In the genomic region with DNA sequence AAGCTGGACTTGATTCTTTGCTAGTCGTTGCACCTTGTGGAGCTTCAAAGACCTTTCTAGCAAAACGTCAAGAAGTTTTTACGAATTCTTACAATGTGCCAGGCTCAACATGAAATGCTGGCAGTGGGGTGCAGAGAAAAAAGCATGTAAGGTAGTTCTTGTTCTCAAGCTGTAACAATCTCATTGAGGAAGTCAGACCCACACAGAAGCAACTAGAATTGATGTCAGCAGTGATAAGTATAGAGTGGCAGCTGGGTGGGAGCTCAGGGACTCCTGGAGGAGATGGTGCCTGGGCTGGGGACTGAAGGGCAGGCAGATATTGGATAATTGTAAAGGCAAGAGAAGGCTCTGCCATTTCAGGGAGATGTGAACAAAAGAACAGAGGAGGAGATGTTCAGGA, we compare ENCODE assay signal across 32 cellular contexts.
"Had no signal": no experiment of that assay in that cellular context is flagged by ENCODE, and none has a peak within 500 bp of the region (broad histone marks: within the 10 kb centered on the region; RNA-seq: fewer than 3 reads in every experiment).

No MANE protein-coding gene starts in this region.

- H3K36me3 ChIP-seq: MG63 had no signal

- DNase-seq: Karpas-422, Kasumi-1, KG1, MM.1S, MV-4-11, NCI-H1048, NCI-H1092, NCI-H1092 treated with DMSO at 0.1 percent for 48 hours, NCI-H1105, NCI-H1105 treated with DMSO at 0.1 percent for 48 hours, NCI-H1417, NCI-H1417 treated with DMSO at 0.1 percent for 48 hours, NCI-H1436, NCI-H1436 treated with DMSO at 0.1 percent for 48 hours, NCI-H146, NCI-H1694, NCI-H1694 treated with DMSO at 0.1 percent for 48 hours, NCI-H187, NCI-H187 treated with DMSO at 0.1 percent for 48 hours, NCI-H1930, NCI-H2029, NCI-H2029 treated with DMSO at 0.1 percent for 48 hours, NCI-H2081 treated with DMSO at 0.1 percent for 48 hours, NCI-H2107, NCI-H2171, NCI-H2227 treated with DMSO at 0.1 percent for 48 hours, NCI-H226, NCI-H345, NCI-H446, NCI-H446 treated with DMSO at 0.1 percent for 48 hours had no signal

- H3K9ac ChIP-seq: KMS-11 had no signal

- H3K4me2 ChIP-seq: KMS-11 had no signal

- H3K4me3 ChIP-seq: MG63 had no signal

- H3K9me3 ChIP-seq: MG63 had no signal

- H3K27ac ChIP-seq: KMS-11 had no signal

- H3K27me3 ChIP-seq: MG63 had no signal
